ENCODE assay signal across 9 cellular contexts in the genomic region with DNA sequence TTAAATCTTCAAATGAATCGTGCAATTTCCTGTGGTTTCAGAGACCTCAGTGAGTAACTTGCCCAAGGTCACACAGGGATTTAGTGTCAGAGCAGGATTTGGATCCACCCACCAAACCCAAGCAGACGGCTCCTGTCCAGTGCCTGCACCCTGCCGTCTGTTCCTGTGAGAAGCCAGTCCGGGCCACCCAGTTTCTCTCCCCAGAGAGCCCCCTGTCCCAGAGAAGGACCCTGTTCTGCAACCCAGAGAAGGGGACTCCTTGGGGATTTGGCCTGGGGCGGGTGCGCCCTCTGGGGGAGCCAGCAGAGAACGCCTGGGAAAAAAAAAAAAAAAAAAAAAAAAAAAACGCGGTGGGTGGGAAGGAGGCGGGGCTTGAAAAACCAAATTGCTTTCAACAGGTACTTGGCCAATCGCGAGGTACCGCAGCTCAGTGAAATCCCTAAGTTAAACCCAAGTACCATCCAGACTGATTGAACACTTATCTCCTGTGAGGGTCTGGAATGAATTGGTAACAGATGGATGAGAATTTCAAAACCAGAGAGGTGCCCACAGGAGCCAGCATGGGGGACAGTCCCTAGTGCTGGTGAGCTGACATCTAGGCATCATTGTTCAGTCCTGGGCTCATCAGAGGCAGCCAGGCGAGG. TPM values are rescaled to one million over a fixed set of nuclear protein-coding genes. Genes with fewer than 3 reads are reported as not detected.
DNase-seq lines count a peak whose midpoint lies in the region; ATAC-seq and TF ChIP-seq lines count a peak whose summit lies in the region.
"Had no signal": no experiment of that assay in that cellular context is flagged by ENCODE, and none has a peak within 500 bp of the region (broad histone marks: within the 10 kb centered on the region; RNA-seq: fewer than 3 reads in every experiment).

No MANE protein-coding gene starts in this region.

- POLR2A ChIA-PET in CD4-positive, alpha-beta memory T cell (lab: Charles Lee; ENCODE audit: partially characterized antibody) = interaction anchor here (2.6 kb wide), 1 partner anchor 73 kb away, joined by 16 read pairs; a partner anchor contains a TSS

- H3K27me3 Mint-ChIP-seq in CD4-positive, alpha-beta memory T cell = no peaks in the 10 kb centered on the region
- H3K27me3 Mint-ChIP-seq in HFFc6 (ENCODE audit: insufficient read depth) = peaks cover 12% of the 10 kb centered on the region

- no peaks in the 10 kb centered on the region for H3K27me3 ChIP-seq in CD4-positive, alpha-beta memory T cell (ENCODE audit: insufficient read depth, low read length)
- H3K27me3 ChIP-seq in Peyer's patch = no peaks in the 10 kb centered on the region
- H3K27me3 ChIP-seq in gastrocnemius medialis = no peaks in the 10 kb centered on the region
- H3K27me3 ChIP-seq: SJSA1 had no signal

- TF ChIP-seq POLR2A in Peyer's patch (IDR thresholded peaks at IDR 0.05) (no peak), gastrocnemius medialis (IDR thresholded peaks at IDR 0.05) (no peak)

- CTCF ChIA-PET in CD4-positive, alpha-beta memory T cell (lab: Charles Lee; ENCODE audit: partially characterized antibody) = interaction anchor here (0.6 to 4.6 kb wide), 9 partner anchors 9 to 426 kb away, joined by 3 to 29 read pairs (median 4); a partner anchor contains a TSS

- peaks cover 35% of the 10 kb centered on the region for H3K4me1 ChIP-seq in CD4-positive, alpha-beta memory T cell (ENCODE audit: insufficient read depth, low read length)
- H3K4me1 ChIP-seq in Peyer's patch (peaks cover 0 to 17% (median 2%) of the 10 kb centered on the region in 4 donors), gastrocnemius medialis (no peaks in the 10 kb centered on the region)
- H3K4me1 ChIP-seq: SJSA1 had no signal

- H3K36me3 ChIP-seq in CD4-positive, alpha-beta memory T cell (ENCODE audit: insufficient read depth, low read length) = no peaks in the 10 kb centered on the region
- no peaks in the 10 kb centered on the region for H3K36me3 ChIP-seq in Peyer's patch
- H3K36me3 ChIP-seq in gastrocnemius medialis = no peaks in the 10 kb centered on the region
- H3K36me3 ChIP-seq: SJSA1 had no signal

- peak overlapping the region; percentile 37 to 76 (median 72) for H3K4me3 Mint-ChIP-seq in CD4-positive, alpha-beta memory T cell
- H3K4me3 Mint-ChIP-seq in HFFc6 = peak overlapping the region; percentile 55

- TF ChIP-seq CTCF in HFFc6 (IDR thresholded peaks at IDR 0.05) (peak; percentile 82), Peyer's patch (IDR thresholded peaks at IDR 0.05) (peak in 5 of 6 experiments; percentile 37 to 63 (median 48)), gastrocnemius medialis (IDR thresholded peaks at IDR 0.05 in 4 of 5, conservative IDR thresholded peaks at IDR 0.05 in 1 of 5) (peak; percentile 42 to 72 (median 55))

- DNase-seq in CD4-positive, alpha-beta memory T cell = peak; percentile 33 to 39 (median 37)
- peak; percentile 55 for DNase-seq in HFFc6
- peak; percentile 21 to 66 (median 51) for DNase-seq in Peyer's patch
- peak; percentile 38 for DNase-seq in activated naive CD4-positive, alpha-beta T cell treated with anti-CD3 and anti-CD28 coated beads, Interleukin-2, amount 50 U/mL, for 16 hours
- DNase-seq in left ventricle myocardium superior = peak; percentile 62
- DNase-seq in gastrocnemius medialis = no peak
- no peak for DNase-seq in epidermal melanocyte (ENCODE audit: insufficient read length, low spot score)

- no peak overlapping the region for H3K27ac ChIP-seq in CD4-positive, alpha-beta memory T cell (ENCODE audit: low read depth, low read length)
- peak overlapping the region in 1 of 4 donors; percentile 47 for H3K27ac ChIP-seq in Peyer's patch
- no peak overlapping the region for H3K27ac ChIP-seq in gastrocnemius medialis
- H3K27ac ChIP-seq: SJSA1 had no signal

- H3K9me3 Mint-ChIP-seq in CD4-positive, alpha-beta memory T cell = peaks cover 0 to 8% (median 2%) of the 10 kb centered on the region in 8 donors
- H3K9me3 Mint-ChIP-seq in HFFc6 = no peaks in the 10 kb centered on the region; the same call in 1 of the 2 replicates

- in situ Hi-C loops in gastrocnemius medialis (cut with MboI; ENCODE audit: low sequenced_read_pairs in 4 of 4) = loop anchor here in 3 of 4 donors (10.0 kb wide), 3 partner anchors 134 to 154 kb away; no protein-coding TSS in a partner anchor

- H3K4me3 ChIP-seq in CD4-positive, alpha-beta memory T cell (ENCODE audit: low read length in 2 of 2) = peak overlapping the region in 1 of 2 donors; percentile 35
- H3K4me3 ChIP-seq in Peyer's patch (peak overlapping the region in 1 of 4 donors; percentile 9), gastrocnemius medialis (peak overlapping the region in 1 of 4 donors; percentile 18)
- H3K4me3 ChIP-seq: SJSA1 had no signal

- H3K4me1 Mint-ChIP-seq in CD4-positive, alpha-beta memory T cell = peaks cover 26 to 58% (median 45%) of the 10 kb centered on the region in 4 donors
- H3K4me1 Mint-ChIP-seq in HFFc6 (ENCODE audit: low read depth) = peaks cover 26% of the 10 kb centered on the region

- intact Hi-C loops in CD4-positive, alpha-beta memory T cell (cut with micrococcal nuclease) = loop anchor here (1.0 to 10.0 kb wide), 3 partner anchors 73 to 544 kb away; a partner anchor contains a TSS
- intact Hi-C loops in left ventricle myocardium superior (cut with micrococcal nuclease) = loop anchor here (5.0 kb wide), 1 partner anchor 146 kb away; no protein-coding TSS in a partner anchor
- intact Hi-C loops in gastrocnemius medialis (cut with DNase I; ENCODE audit: low total_unique reads) = loop anchor here (1.0 to 2.0 kb wide), 2 partner anchors 68 to 147 kb away; no protein-coding TSS in a partner anchor

- H3K36me3 Mint-ChIP-seq in CD4-positive, alpha-beta memory T cell = no peaks in the 10 kb centered on the region
- peaks cover 7% of the 10 kb centered on the region; the same call in 1 of the 2 replicates for H3K36me3 Mint-ChIP-seq in HFFc6 (ENCODE audit: low read depth)

- peak overlapping the region in 5 of 7 donors; percentile 14 to 71 (median 24) for H3K27ac Mint-ChIP-seq in CD4-positive, alpha-beta memory T cell
- H3K27ac Mint-ChIP-seq in HFFc6 = no peak overlapping the region

- no peaks in the 10 kb centered on the region for H3K9me3 ChIP-seq in CD4-positive, alpha-beta memory T cell (ENCODE audit: control insufficient read depth in 1 of 2, low read length in 2 of 2)
- H3K9me3 ChIP-seq in Peyer's patch = no peaks in the 10 kb centered on the region
- no peaks in the 10 kb centered on the region for H3K9me3 ChIP-seq in gastrocnemius medialis
- H3K9me3 ChIP-seq: SJSA1 had no signal

- peak; percentile 52 for ATAC-seq in left ventricle myocardium superior
- peak; percentile 42 to 51 for ATAC-seq in gastrocnemius medialis
- no peak for ATAC-seq in GM18511 (IDR thresholded peaks at IDR 0.05; ENCODE audit: unreplicated experiment)

RNA-seq across cellular contexts. Expression of a gene that starts 30.9 kb away (rescaled TPM):
- under 1 TPM in 1 of 2 experiments, not detected in 1; 0.15 TPM for total RNA-seq in CD4-positive, alpha-beta memory T cell
- polyA plus RNA-seq in CD4-positive, alpha-beta memory T cell = not detected
- total RNA-seq in HFFc6 (2021; fragmentation: NEBNext Ultra II Directional; extraction: Animal tissue kit (Norgen Biotek cat#: 25700)) = under 1 TPM; 0.07 to 0.23 (median 0.15) TPM
- total RNA-seq in Peyer's patch (10 to 100 TPM in 1 of 4 donors, 1 to 10 TPM in 3; 1.7 to 12.0 (median 3.6) TPM), left ventricle myocardium superior (21.3 TPM), gastrocnemius medialis (10 to 100 TPM in 1 of 4 donors, 1 to 10 TPM in 3; 4.2 to 16.0 (median 6.3) TPM)

Comparison
In these comparisons a context has a peak if more than half of its experiments do, and no peak if none do; other contexts are left out.
1. DNase-seq: peak in CD4-positive, alpha-beta memory T cell (5 of 5), HFFc6 (single experiment), Peyer's patch (3 of 3), activated naive CD4-positive, alpha-beta T cell treated with anti-CD3 and anti-CD28 coated beads, Interleukin-2, amount 50 U/mL, for 16 hours (single experiment) and left ventricle myocardium superior (single experiment); none in gastrocnemius medialis (0 of 2) and epidermal melanocyte (single experiment).
2. Peak in every context shown above with its lines, with median percentiles within 50 percentile points of each other: CTCF ChIP-seq.